9 cellular contexts compared by ENCODE assay signal in the genomic region with DNA sequence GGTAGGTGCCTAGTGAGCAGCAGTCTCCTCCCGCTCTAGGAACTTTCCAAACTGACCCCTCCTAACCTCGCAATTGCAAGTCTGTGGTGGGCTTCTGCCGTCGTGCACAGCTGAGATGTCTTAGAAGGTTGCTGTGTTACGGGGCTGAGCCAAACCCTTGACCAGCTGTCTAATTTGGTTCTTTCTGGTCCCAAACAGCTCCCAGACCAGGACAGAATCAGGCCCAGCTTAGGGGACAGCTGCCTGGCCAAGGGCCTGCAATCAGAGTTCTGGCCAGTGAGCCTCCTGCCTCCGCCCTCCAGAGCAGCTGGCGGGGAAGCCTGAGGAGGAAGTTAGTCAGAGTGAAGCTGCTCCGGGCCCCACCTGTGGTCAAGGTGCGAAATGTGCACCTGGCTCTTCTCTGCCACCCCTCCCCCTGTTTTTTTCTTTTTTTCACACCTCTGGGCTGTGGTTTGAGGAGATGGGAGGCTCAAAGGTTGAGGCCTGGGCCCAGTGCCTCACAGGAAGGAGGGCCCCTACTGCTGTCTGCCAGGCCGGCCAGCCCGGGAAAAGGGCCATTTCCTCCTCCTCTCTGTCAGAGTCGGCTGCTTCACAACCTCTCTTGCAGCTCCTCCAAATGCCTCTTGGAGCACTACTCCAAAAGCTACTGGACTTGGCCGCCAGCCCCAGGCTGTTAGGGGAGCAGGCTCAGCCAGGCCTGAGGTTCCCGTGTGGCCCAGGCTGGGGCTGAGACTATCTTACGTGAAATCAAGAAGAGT. TPM values are rescaled to one million over a fixed set of nuclear protein-coding genes. Genes with fewer than 3 reads are reported as not detected.
A peak's percentile ranks its signal among the peaks of the same experiment; 100 is the strongest.
DNase-seq lines count a peak whose midpoint lies in the region; ATAC-seq and TF ChIP-seq lines count a peak whose summit lies in the region.
"Had no signal": no experiment of that assay in that cellular context is flagged by ENCODE, and none has a peak within 500 bp of the region (broad histone marks: within the 10 kb centered on the region; RNA-seq: fewer than 3 reads in every experiment).

No MANE protein-coding gene starts in this region.

- TF ChIP-seq POLR2A in HCT116 (IDR thresholded peaks at IDR 0.05; ENCODE audit: borderline replicate concordance, extremely low read depth, insufficient read depth, insufficient read length), result no peak

- H3K9me2 ChIP-seq in HCT116 (ENCODE audit: insufficient read depth), result no peaks in the 10 kb centered on the region

- no peaks in the 10 kb centered on the region for H3K9me3 ChIP-seq in HCT116 (ENCODE audit: control insufficient read depth in 1 of 2, insufficient read depth in 1 of 2, low read depth in 1 of 2, low read length in 2 of 2)

- H3K4me3 Mint-ChIP-seq in mesothelial cell of epicardium, result no peak overlapping the region
- H3K4me3 Mint-ChIP-seq in stimulated activated naive B cell treated with anti-CD40 and anti-IgM and Interleukin-4, amounts not matched to agents 10 μg/mL and 1 μg/mL and 100 μg/mL, for 72 hours, result peak overlapping the region in 1 of 2 donors; percentile 54

- intact Hi-C loops in HCT116 (cut with micrococcal nuclease), result no loop called here

- no peaks in the 10 kb centered on the region for H3K79me2 ChIP-seq in HCT116 (ENCODE audit: insufficient read depth, low read length)

- peak overlapping the region; percentile 85 for H3K27ac Mint-ChIP-seq in mesothelial cell of epicardium
- H3K27ac Mint-ChIP-seq in stimulated activated naive B cell treated with anti-CD40 and anti-IgM and Interleukin-4, amounts not matched to agents 10 μg/mL and 1 μg/mL and 100 μg/mL, for 72 hours, result peak overlapping the region; percentile 93

- peaks cover 4% of the 10 kb centered on the region for H3K4me1 Mint-ChIP-seq in mesothelial cell of epicardium
- H3K4me1 Mint-ChIP-seq in stimulated activated naive B cell treated with anti-CD40 and anti-IgM and Interleukin-4, amounts not matched to agents 10 μg/mL and 1 μg/mL and 100 μg/mL, for 72 hours, result peaks cover 43 to 59% of the 10 kb centered on the region in 2 donors

- no peaks in the 10 kb centered on the region for H3K36me3 ChIP-seq in HCT116 (ENCODE audit: control insufficient read depth in 1 of 2, insufficient read depth in 2 of 2, low read length in 2 of 2)

- H3K36me3 Mint-ChIP-seq in mesothelial cell of epicardium, result no peaks in the 10 kb centered on the region
- peaks cover 12 to 21% of the 10 kb centered on the region in 2 donors for H3K36me3 Mint-ChIP-seq in stimulated activated naive B cell treated with anti-CD40 and anti-IgM and Interleukin-4, amounts not matched to agents 10 μg/mL and 1 μg/mL and 100 μg/mL, for 72 hours

- TF ChIP-seq RAD21 in HCT116 (IDR thresholded peaks at IDR 0.05; ENCODE audit: low read depth), result peak; percentile 2; the same call in 1 of the 2 replicates

- POLR2A ChIA-PET in HCT116 (lab: Charles Lee), result no interaction called here

- H3K4me1 ChIP-seq in HCT116 (ENCODE audit: control insufficient read depth in 1 of 2, insufficient read depth in 2 of 2, low read length in 2 of 2), result peaks cover 9 to 19% of the 10 kb centered on the region in 2 experiments

- BruUV-seq in HCT116 (replicated peaks; lab: Mats Ljungman, UMichigan), result no TSS peak

- RAD21 ChIA-PET in HCT116 (lab: Charles Lee; ENCODE audit: low non-redundant PET in 1 of 2, low total read pairs in 2 of 2, uncharacterized antibody in 2 of 2, unreplicated experiment in 2 of 2), result no interaction called here

- ATAC-seq in HCT116, result peak; percentile 91
- ATAC-seq in stimulated activated naive B cell treated with anti-CD40 and anti-IgM and Interleukin-4, amounts not matched to agents 10 μg/mL and 1 μg/mL and 100 μg/mL, for 72 hours (replicated peaks), result peak; percentile 20 to 44

- peak overlapping the region; percentile 41 for H3K4me2 ChIP-seq in HCT116 (ENCODE audit: low read length)

- CTCF ChIA-PET in HCT116 (lab: Charles Lee), result no interaction called here

- peak overlapping the region; percentile 41; the same call in 1 of the 2 replicates for H3K4me3 ChIP-seq in GM12865 (ENCODE audit: low read depth, low read length)
- H3K4me3 ChIP-seq in HCT116 (replicated peaks in 1 of 2; ENCODE audit: low read depth in 1 of 2, low read length in 2 of 2), result no peak overlapping the region

- no peaks in the 10 kb centered on the region for H3K27me3 ChIP-seq in HCT116 (ENCODE audit: insufficient read depth, low read length)

- H2AFZ ChIP-seq in HCT116 (ENCODE audit: low read depth, low read length, poor library complexity, severe bottlenecking), result no peak overlapping the region

- peak overlapping the region; percentile 50 for H3K27ac ChIP-seq in HCT116 (ENCODE audit: low read depth, low read length)

- no peaks in the 10 kb centered on the region for H4K20me1 ChIP-seq in HCT116 (ENCODE audit: insufficient read depth)

- H3K9me3 Mint-ChIP-seq in mesothelial cell of epicardium, result peaks cover 9% of the 10 kb centered on the region
- peaks cover 3% of the 10 kb centered on the region in 2 donors for H3K9me3 Mint-ChIP-seq in stimulated activated naive B cell treated with anti-CD40 and anti-IgM and Interleukin-4, amounts not matched to agents 10 μg/mL and 1 μg/mL and 100 μg/mL, for 72 hours

- TF ChIP-seq CTCF in GM12865 (IDR thresholded peaks at IDR 0.05; ENCODE audit: insufficient read depth, low read depth, low read length, missing control alignments), result no peak
- 0 out of 6 replicates have a peak, but pooled peaks of 2 of the 3 experiments have one; percentile 6 to 12 for TF ChIP-seq CTCF in HCT116 (IDR thresholded peaks at IDR 0.05 in 2 of 3, conservative IDR thresholded peaks at IDR 0.05 in 1 of 3; ENCODE audit: borderline replicate concordance in 1 of 3, insufficient read depth in 1 of 3, low read depth in 2 of 3, low read length in 2 of 3)
- TF ChIP-seq CTCF in mesothelial cell of epicardium (IDR thresholded peaks at IDR 0.05; ENCODE audit: unreplicated experiment), result no peak

- H3K9ac ChIP-seq in HCT116 (ENCODE audit: low read length), result no peak overlapping the region

- H3K27me3 Mint-ChIP-seq in mesothelial cell of epicardium (ENCODE audit: low read depth), result no peaks in the 10 kb centered on the region
- H3K27me3 Mint-ChIP-seq in stimulated activated naive B cell treated with anti-CD40 and anti-IgM and Interleukin-4, amounts not matched to agents 10 μg/mL and 1 μg/mL and 100 μg/mL, for 72 hours, result no peaks in the 10 kb centered on the region

- DNase-seq in GM12865 (ENCODE audit: low read depth), result peak; percentile 92
- DNase-seq in HCT116 (ENCODE audit: low read depth, low spot score), result peak; percentile 19
- peak; percentile 51 for DNase-seq in NCI-H1092 treated with DMSO at 0.1 percent for 48 hours (lab: John Stamatoyannopoulos, UW)
- peak; percentile 85 for DNase-seq in activated CD8-positive, alpha-beta memory T cell treated with anti-CD3 and anti-CD28 coated beads for 24 hours
- peak; percentile 7 for DNase-seq in effector CD8-positive, alpha-beta T cell (lab: John Stamatoyannopoulos, UW)
- DNase-seq in mesothelial cell of epicardium (ENCODE audit: low spot score in 2 of 2, unreplicated experiment in 2 of 2), result peak in 1 of 2 experiments; percentile 42
- peak; percentile 52 for DNase-seq in stimulated activated naive B cell treated with anti-CD40 and anti-IgM and Interleukin-4, amounts not matched to agents 10 μg/mL and 1 μg/mL and 100 μg/mL, for 72 hours
- DNase-seq in mesenteric fat pad (ENCODE audit: low spot score), result no peak

TF ChIP-seq in HCT116, 20 proteins besides CTCF, POLR2A, EP300 and RAD21:
- peak; percentile 66 for TF ChIP-seq MAX (IDR thresholded peaks at IDR 0.05)
- no peak for TF ChIP-seq ZFX (IDR thresholded peaks at IDR 0.05)

RNA-seq across cellular contexts. Expression of gene CXCR3, which starts 4.2 kb away (rescaled TPM):
- not detected for total RNA-seq in HCT116 (2021; ENCODE audit: unreplicated experiment)
- 0.04 and 0.05 TPM in 2 replicates for polyA plus RNA-seq in HCT116 (2012)
- total RNA-seq in mesothelial cell of epicardium, result not detected in 3 replicates
- 0.22 TPM for total RNA-seq in mesenteric fat pad
- total RNA-seq: glomerular endothelial cell had no signal

RNA-seq across cellular contexts. Expression of gene GCNA, which starts 44.3 kb away (rescaled TPM):
- total RNA-seq in HCT116 (2021; ENCODE audit: unreplicated experiment) (0.98 TPM), mesothelial cell of epicardium (0.84 to 1.1 TPM (median 0.94 TPM) in 3 replicates), mesenteric fat pad (1.3 TPM)
- 0.52 and 0.87 TPM in 2 replicates for polyA plus RNA-seq in HCT116 (2012)

Comparison
In these comparisons a context has a peak if more than half of its experiments do, and no peak if none do; other contexts are left out.
1. CTCF ChIP-seq: peak in HCT116 (2 of 3); none in GM12865 (single experiment) and mesothelial cell of epicardium (single experiment).